Comparison of ENCODE assay signal across 11 cellular contexts in the genomic region with DNA sequence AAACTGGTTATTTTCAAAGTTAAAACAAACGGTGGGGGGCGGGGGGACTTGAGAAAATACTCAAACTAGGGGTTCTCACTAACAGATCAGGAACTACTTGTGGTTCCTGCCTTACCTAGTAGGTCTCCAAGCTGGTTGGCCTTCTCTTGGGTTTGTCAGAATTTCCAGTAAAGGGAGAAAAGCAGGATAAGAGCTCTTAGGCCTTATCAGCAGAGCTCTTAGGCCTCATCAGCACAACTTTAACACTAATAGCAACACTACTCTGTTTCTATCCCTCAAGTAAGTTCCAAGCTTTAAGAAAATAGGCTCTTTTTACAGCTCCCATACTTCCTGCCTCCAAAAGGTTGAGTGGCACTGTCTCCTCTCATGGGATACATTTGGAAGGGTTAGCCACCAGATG. TPM values are rescaled to one million over a fixed set of nuclear protein-coding genes. Genes with fewer than 3 reads are reported as not detected.
A peak's percentile ranks its signal among the peaks of the same experiment; 100 is the strongest.
DNase-seq lines count a peak whose midpoint lies in the region; ATAC-seq and TF ChIP-seq lines count a peak whose summit lies in the region.
"Had no signal": no experiment of that assay in that cellular context is flagged by ENCODE, and none has a peak within 500 bp of the region (broad histone marks: within the 10 kb centered on the region; RNA-seq: fewer than 3 reads in every experiment).

No MANE protein-coding gene starts in this region.

- H3K36me3 ChIP-seq in left ventricle myocardium inferior = no peaks in the 10 kb centered on the region
- no peaks in the 10 kb centered on the region for H3K36me3 ChIP-seq in lower lobe of right lung
- no peaks in the 10 kb centered on the region for H3K36me3 ChIP-seq in upper lobe of right lung
- peaks cover 4% of the 10 kb centered on the region; the same call in 1 of the 2 replicates for H3K36me3 ChIP-seq in SJCRH30
- H3K36me3 ChIP-seq: prostate gland had no signal

- H3K27me3 ChIP-seq in left ventricle myocardium inferior (ENCODE audit: low read depth) = no peaks in the 10 kb centered on the region
- H3K27me3 ChIP-seq in lower lobe of right lung (ENCODE audit: low read depth) = no peaks in the 10 kb centered on the region
- no peaks in the 10 kb centered on the region for H3K27me3 ChIP-seq in upper lobe of right lung
- no peaks in the 10 kb centered on the region for H3K27me3 ChIP-seq in SJCRH30

- H3K9me3 Mint-ChIP-seq in activated T-helper 1 cell treated with anti-CD3 and anti-CD28 coated beads, Interleukin-12 subunit alpha, Interleukin-12 subunit beta, Interleukin-2, Interleukin-4 antibody, amounts not matched to agents 30 ng/mL and 10 ng/mL and 1 ng/mL, durations not matched to agents 14 hours and 24 hours and 36 hours = no peaks in the 10 kb centered on the region

- H3K27ac Mint-ChIP-seq in activated T-helper 1 cell treated with anti-CD3 and anti-CD28 coated beads, Interleukin-12 subunit alpha, Interleukin-12 subunit beta, Interleukin-2, Interleukin-4 antibody, amounts not matched to agents 30 ng/mL and 10 ng/mL and 1 ng/mL, durations not matched to agents 14 hours and 24 hours and 36 hours = peak overlapping the region; percentile 38

- H3K27ac ChIP-seq in left ventricle myocardium inferior (replicated peaks) (peak overlapping the region; percentile 32), lower lobe of right lung (peak overlapping the region; percentile 57), upper lobe of right lung (peak overlapping the region; percentile 34), SJCRH30 (no peak overlapping the region)
- H3K27ac ChIP-seq: prostate gland had no signal

- intact Hi-C loops in left ventricle myocardium inferior (cut with micrococcal nuclease) (no loop called here), left ventricle myocardium superior (cut with micrococcal nuclease) (loop anchor here (5.0 to 10.0 kb wide), 2 partner anchors 45 to 442 kb away; no protein-coding TSS in a partner anchor), lower lobe of right lung (cut with DNase I) (no loop called here), upper lobe of right lung (cut with DNase I) (loop anchor here (10.0 kb wide), 1 partner anchor 45 kb away; no protein-coding TSS in a partner anchor)
- intact Hi-C loops in activated T-helper 1 cell treated with anti-CD3 and anti-CD28 coated beads, Interleukin-12 subunit alpha, Interleukin-12 subunit beta, Interleukin-2, Interleukin-4 antibody, amounts not matched to agents 30 ng/mL and 10 ng/mL and 1 ng/mL, durations not matched to agents 14 hours and 24 hours and 36 hours (cut with micrococcal nuclease) = no loop called here

- H3K9me3 ChIP-seq in left ventricle myocardium inferior (replicated peaks) (no peaks in the 10 kb centered on the region), lower lobe of right lung (no peaks in the 10 kb centered on the region), upper lobe of right lung (no peaks in the 10 kb centered on the region), SJCRH30 (replicated peaks) (no peaks in the 10 kb centered on the region)
- H3K9me3 ChIP-seq: prostate gland had no signal

- peaks cover 12% of the 10 kb centered on the region for H3K36me3 Mint-ChIP-seq in activated T-helper 1 cell treated with anti-CD3 and anti-CD28 coated beads, Interleukin-12 subunit alpha, Interleukin-12 subunit beta, Interleukin-2, Interleukin-4 antibody, amounts not matched to agents 30 ng/mL and 10 ng/mL and 1 ng/mL, durations not matched to agents 14 hours and 24 hours and 36 hours (ENCODE audit: low read depth)

- H3K27me3 Mint-ChIP-seq in activated T-helper 1 cell treated with anti-CD3 and anti-CD28 coated beads, Interleukin-12 subunit alpha, Interleukin-12 subunit beta, Interleukin-2, Interleukin-4 antibody, amounts not matched to agents 30 ng/mL and 10 ng/mL and 1 ng/mL, durations not matched to agents 14 hours and 24 hours and 36 hours (ENCODE audit: insufficient read depth) = no peaks in the 10 kb centered on the region

- DNase-seq in left ventricle myocardium inferior (no peak), left ventricle myocardium superior (no peak), lower lobe of right lung (no peak), upper lobe of right lung (no peak), SJCRH30 (no peak), SW 1271 (lab: John Stamatoyannopoulos, UW) (no peak)
- DNase-seq in activated T-helper 1 cell treated with anti-CD3 and anti-CD28 coated beads, Interleukin-12 subunit alpha, Interleukin-12 subunit beta, Interleukin-2, Interleukin-4 antibody, amounts not matched to agents 30 ng/mL and 10 ng/mL and 1 ng/mL, durations not matched to agents 14 hours and 24 hours and 36 hours (ENCODE audit: low spot score) = no peak
- DNase-seq: GOT3, NCI-H2029 treated with DMSO at 0.1 percent for 48 hours had no signal

- peaks cover 67% of the 10 kb centered on the region for H3K4me1 Mint-ChIP-seq in activated T-helper 1 cell treated with anti-CD3 and anti-CD28 coated beads, Interleukin-12 subunit alpha, Interleukin-12 subunit beta, Interleukin-2, Interleukin-4 antibody, amounts not matched to agents 30 ng/mL and 10 ng/mL and 1 ng/mL, durations not matched to agents 14 hours and 24 hours and 36 hours (ENCODE audit: low read depth)

- no peak overlapping the region for H3K4me3 Mint-ChIP-seq in activated T-helper 1 cell treated with anti-CD3 and anti-CD28 coated beads, Interleukin-12 subunit alpha, Interleukin-12 subunit beta, Interleukin-2, Interleukin-4 antibody, amounts not matched to agents 30 ng/mL and 10 ng/mL and 1 ng/mL, durations not matched to agents 14 hours and 24 hours and 36 hours

- H3K4me3 ChIP-seq in left ventricle myocardium inferior = no peak overlapping the region
- H3K4me3 ChIP-seq in lower lobe of right lung = no peak overlapping the region
- H3K4me3 ChIP-seq in upper lobe of right lung = no peak overlapping the region
- H3K4me3 ChIP-seq in SJCRH30 = no peak overlapping the region
- H3K4me3 ChIP-seq: prostate gland had no signal

- ATAC-seq in left ventricle myocardium superior (no peak), lower lobe of right lung (peak; percentile 72 to 86), upper lobe of right lung (peak; percentile 72), HG03342 (IDR thresholded peaks at IDR 0.05; ENCODE audit: unreplicated experiment) (no peak)

- peaks cover 93% of the 10 kb centered on the region for H3K4me1 ChIP-seq in left ventricle myocardium inferior
- peaks cover 79% of the 10 kb centered on the region for H3K4me1 ChIP-seq in lower lobe of right lung
- H3K4me1 ChIP-seq in upper lobe of right lung = peaks cover 54% of the 10 kb centered on the region
- peaks cover 9% of the 10 kb centered on the region for H3K4me1 ChIP-seq in SJCRH30

- TF ChIP-seq CTCF in left ventricle myocardium inferior (IDR thresholded peaks at IDR 0.05; ENCODE audit: borderline replicate concordance) (no peak), lower lobe of right lung (IDR thresholded peaks at IDR 0.05) (no peak), upper lobe of right lung (IDR thresholded peaks at IDR 0.05) (no peak)

RNA-seq across cellular contexts. Expression of a gene that starts 6.4 kb away (rescaled TPM):
- 34.7 TPM for total RNA-seq in left ventricle myocardium inferior
- total RNA-seq in left ventricle myocardium superior = 36.6 TPM
- total RNA-seq in activated T-helper 1 cell treated with anti-CD3 and anti-CD28 coated beads, Interleukin-12 subunit alpha, Interleukin-12 subunit beta, Interleukin-2, Interleukin-4 antibody, amounts not matched to agents 30 ng/mL and 10 ng/mL and 1 ng/mL, durations not matched to agents 14 hours and 24 hours and 36 hours = 50.1 and 56.1 TPM in 2 replicates
- total RNA-seq in lower lobe of right lung = 75.0 TPM
- total RNA-seq in upper lobe of right lung = 69.3 TPM
- 43.0 and 48.2 TPM in 2 replicates for total RNA-seq in SJCRH30 (2014; rRNA removed; shearing (Covaris generic))

Comparison
In these comparisons a context has a peak if more than half of its experiments do, and no peak if none do; other contexts are left out.
1. intact Hi-C loops: an anchor here in left ventricle myocardium superior (5.0 to 10.0 kb wide) and upper lobe of right lung (10.0 kb wide); none called in left ventricle myocardium inferior, activated T-helper 1 cell treated with anti-CD3 and anti-CD28 coated beads, Interleukin-12 subunit alpha, Interleukin-12 subunit beta, Interleukin-2, Interleukin-4 antibody, amounts not matched to agents 30 ng/mL and 10 ng/mL and 1 ng/mL, durations not matched to agents 14 hours and 24 hours and 36 hours and lower lobe of right lung.
2. ATAC-seq: peak in lower lobe of right lung (2 of 2) and upper lobe of right lung (single experiment); none in left ventricle myocardium superior (single experiment) and HG03342 (single experiment).